Comparison of ENCODE assay signal across 1 cellular context in genomic region chr9:114395768-114396167, GRCh38.
TF ChIP-seq lines count a peak whose summit lies in the region.

No MANE protein-coding gene starts in this region.

TF ChIP-seq in H1, 55 proteins besides CTCF, POLR2A, EP300 and RAD21:
- no peak for TF ChIP-seq BRCA1 (IDR thresholded peaks at IDR 0.05; ENCODE audit: low read depth, low read length)
- TF ChIP-seq CTBP2 (IDR thresholded peaks at IDR 0.05; ENCODE audit: borderline replicate concordance, insufficient read depth, insufficient read length, low read length), result no peak
- no peak for TF ChIP-seq CBX8 (IDR thresholded peaks at IDR 0.05; ENCODE audit: borderline replicate concordance, low read depth, low read length)
- no peak for TF ChIP-seq CEBPB (IDR thresholded peaks at IDR 0.05; ENCODE audit: low read depth, low read length)
- TF ChIP-seq KDM1A (IDR thresholded peaks at IDR 0.05; ENCODE audit: borderline replicate concordance, low read length), result peak; percentile 94; the same call in 1 of the 2 replicates
- no peak for TF ChIP-seq TCF12 (IDR thresholded peaks at IDR 0.05; ENCODE audit: low read depth, low read length)
- no peak for TF ChIP-seq RBBP5 (IDR thresholded peaks at IDR 0.05; ENCODE audit: borderline replicate concordance, low read depth, low read length)
- peak in 1 of 2 experiments; percentile 81; a peak in 1 of 4 replicates for TF ChIP-seq HDAC2 (IDR thresholded peaks at IDR 0.05; ENCODE audit: borderline replicate concordance in 1 of 2, low read depth in 2 of 2, low read length in 2 of 2)
- TF ChIP-seq ASH2L (IDR thresholded peaks at IDR 0.05; ENCODE audit: low read length), result no peak
TF ChIP-seq in H1: peak in this region for 2.
